In the genomic region with DNA sequence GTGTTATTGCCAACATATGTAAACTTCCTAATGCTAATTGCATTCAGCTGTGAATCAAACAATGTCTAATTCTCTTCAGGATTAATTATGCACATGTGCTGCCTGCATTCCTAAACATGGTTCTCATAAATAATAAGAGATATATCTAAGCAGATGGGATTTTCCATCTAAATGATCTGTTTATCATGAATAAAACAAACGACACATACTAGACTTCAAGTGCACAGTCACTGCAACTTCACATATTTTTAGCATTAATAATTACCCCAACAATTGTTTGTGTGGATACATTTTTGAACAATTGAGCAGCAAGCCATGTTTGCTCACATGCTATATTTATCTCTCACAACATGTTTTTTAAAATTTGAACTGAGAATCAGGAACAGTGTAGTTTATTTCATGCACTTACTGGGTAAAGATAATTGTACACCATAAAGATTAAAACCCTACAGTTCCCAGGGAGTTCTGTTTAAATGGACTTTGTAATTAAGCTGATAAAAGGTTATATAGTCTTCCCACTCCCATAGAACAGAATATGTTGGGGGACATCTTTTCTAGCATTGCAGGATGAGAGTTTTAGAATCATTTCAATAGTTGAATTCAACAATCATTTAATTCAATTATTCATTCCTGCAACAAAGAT, we compare ENCODE assay signal across 21 cellular contexts.
DNase-seq lines count a peak whose midpoint lies in the region; ATAC-seq and TF ChIP-seq lines count a peak whose summit lies in the region.
"Had no signal": no experiment of that assay in that cellular context is flagged by ENCODE, and none has a peak within 500 bp of the region (broad histone marks: within the 10 kb centered on the region; RNA-seq: fewer than 3 reads in every experiment).

No MANE protein-coding gene starts in this region.

- peak; percentile 52 for DNase-seq in DMS53 (lab: John Stamatoyannopoulos, UW)
- DNase-seq in DMS53 treated with DMSO at 0.1 percent for 48 hours (lab: John Stamatoyannopoulos, UW; ENCODE audit: unreplicated experiment): no peak
- DNase-seq in astrocyte of the hippocampus (ENCODE audit: low read depth, low spot score): peak; percentile 13
- DNase-seq in foreskin keratinocyte: peak; percentile 17 to 35
- DNase-seq in smooth muscle cell (lab: John Stamatoyannopoulos, UW; ENCODE audit: unreplicated experiment): no peak
- no peak for DNase-seq in thyroid gland
- DNase-seq in SW480 (ENCODE audit: low spot score): no peak
- DNase-seq: activated naive CD4-positive, alpha-beta T cell treated with Interleukin-2 at 50 U/mL for 16 hours; body of pancreas; dorsolateral prefrontal cortex; esophagus squamous epithelium; left ventricle myocardium superior; naive thymus-derived CD4-positive, alpha-beta T cell; NCI-H187; NCI-H446; SIG-M5; stimulated activated naive CD4-positive, alpha-beta T cell; T1000; trophoblast cell had no signal

- H2AFZ ChIP-seq in smooth muscle cell (ENCODE audit: low read depth): peak overlapping the region; percentile 3

- no peak for TF ChIP-seq CTCF in foreskin keratinocyte (conservative IDR thresholded peaks at IDR 0.05)
- no peak for TF ChIP-seq CTCF in smooth muscle cell (IDR thresholded peaks at IDR 0.05; ENCODE audit: borderline replicate concordance, insufficient read depth, poor library complexity, severe bottlenecking)
- no peak for TF ChIP-seq CTCF in thyroid gland (IDR thresholded peaks at IDR 0.05)

- no peak overlapping the region for H3K9ac ChIP-seq in smooth muscle cell (ENCODE audit: low read depth)

- H3K27ac ChIP-seq in foreskin keratinocyte: no peak overlapping the region
- no peak overlapping the region for H3K27ac ChIP-seq in smooth muscle cell (ENCODE audit: low read depth)
- H3K27ac ChIP-seq in thyroid gland: no peak overlapping the region
- H3K27ac ChIP-seq: 22Rv1, body of pancreas, dorsolateral prefrontal cortex, esophagus squamous epithelium had no signal

- H3K36me3 ChIP-seq in smooth muscle cell (ENCODE audit: low read depth): no peaks in the 10 kb centered on the region
- H3K36me3 ChIP-seq in thyroid gland: no peaks in the 10 kb centered on the region
- H3K36me3 ChIP-seq: esophagus squamous epithelium had no signal

- no peaks in the 10 kb centered on the region for H3K27me3 ChIP-seq in foreskin keratinocyte
- no peaks in the 10 kb centered on the region for H3K27me3 ChIP-seq in smooth muscle cell (ENCODE audit: low read depth)
- H3K27me3 ChIP-seq in thyroid gland: no peaks in the 10 kb centered on the region
- H3K27me3 ChIP-seq: body of pancreas, dorsolateral prefrontal cortex, esophagus squamous epithelium had no signal

- H3K4me1 ChIP-seq in foreskin keratinocyte (peaks cover 10% of the 10 kb centered on the region), smooth muscle cell (ENCODE audit: low read depth) (no peaks in the 10 kb centered on the region), thyroid gland (no peaks in the 10 kb centered on the region)
- H3K4me1 ChIP-seq: body of pancreas, esophagus squamous epithelium had no signal

- H3F3A ChIP-seq in smooth muscle cell (ENCODE audit: low read depth): no peaks in the 10 kb centered on the region

- WGBS in smooth muscle cell (ENCODE audit: low lambda C conversion rate): 14% methylated on average over 1 of the region's 1 CpG
- WGBS in thyroid gland, 2 donors: 67 to 82% methylated on average over 1 of the region's 1 CpG

- ATAC-seq in foreskin keratinocyte: peak; percentile 41
- ATAC-seq in HG03565 (IDR thresholded peaks at IDR 0.05; ENCODE audit: unreplicated experiment): no peak
- ATAC-seq: body of pancreas; left ventricle myocardium superior; naive thymus-derived CD4-positive, alpha-beta T cell had no signal

- no peak for TF ChIP-seq POLR2A in thyroid gland (IDR thresholded peaks at IDR 0.05)

- H4K20me1 ChIP-seq in smooth muscle cell (ENCODE audit: low read depth): no peaks in the 10 kb centered on the region

- intact Hi-C loops in thyroid gland (cut with DNase I): no loop called here

- no peak overlapping the region for H3K4me3 ChIP-seq in smooth muscle cell
- H3K4me3 ChIP-seq in thyroid gland (replicated peaks in 1 of 3): no peak overlapping the region
- H3K4me3 ChIP-seq: body of pancreas, dorsolateral prefrontal cortex, esophagus squamous epithelium had no signal

- no peak overlapping the region for H3K4me2 ChIP-seq in smooth muscle cell

- H3K9me3 ChIP-seq in smooth muscle cell (replicated peaks; ENCODE audit: low read depth) (no peaks in the 10 kb centered on the region), thyroid gland (no peaks in the 10 kb centered on the region)
- H3K9me3 ChIP-seq: body of pancreas, esophagus squamous epithelium had no signal

- H3K79me2 ChIP-seq in smooth muscle cell (ENCODE audit: low read depth): no peaks in the 10 kb centered on the region

Comparison
In these comparisons a context has a peak if more than half of its experiments do, and no peak if none do; other contexts are left out.
1. DNase-seq: peak in DMS53 (single experiment), astrocyte of the hippocampus (single experiment) and foreskin keratinocyte (2 of 2); none in DMS53 treated with DMSO at 0.1 percent for 48 hours (single experiment), smooth muscle cell (single experiment), thyroid gland (0 of 2) and SW480 (single experiment).